Comparison of ENCODE assay signal across 28 cellular contexts in the genomic region with DNA sequence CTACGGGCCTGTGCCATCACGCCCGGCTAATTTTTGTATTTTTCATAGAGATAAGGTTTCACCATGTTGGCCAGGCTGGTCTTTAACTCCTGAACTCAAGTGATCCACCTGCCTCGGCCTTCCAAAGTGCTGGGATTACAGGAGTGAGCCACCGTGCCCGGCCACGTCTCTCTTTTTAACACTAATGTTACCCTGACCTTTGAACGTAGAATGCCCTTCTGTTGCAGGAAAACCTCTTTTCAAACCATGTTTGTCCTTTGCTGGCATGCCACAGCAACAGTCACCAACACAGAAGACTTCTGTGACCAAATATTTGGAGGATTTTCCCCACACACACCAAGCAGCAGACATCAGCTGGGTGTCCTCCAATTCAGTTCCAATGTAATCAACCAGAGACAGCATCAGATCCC.
"Had no signal": no experiment of that assay in that cellular context is flagged by ENCODE, and none has a peak within 500 bp of the region (broad histone marks: within the 10 kb centered on the region; RNA-seq: fewer than 3 reads in every experiment).

No MANE protein-coding gene starts in this region.

- H3K4me3 Mint-ChIP-seq: activated naive CD4-positive, alpha-beta T cell treated with anti-CD3 and anti-CD28 coated beads for 36 hours; activated naive CD8-positive, alpha-beta T cell treated with anti-CD3 and anti-CD28 coated beads for 36 hours; activated T-cell treated with anti-CD3 and anti-CD28 coated beads, Interleukin-2, amount 50 U/mL, for 72 hours; brain; memory B cell; natural killer cell treated with Interleukin-12 subunit alpha and Interleukin-12 subunit beta and Interleukin-15 and Interleukin-18, amount 100 ng/mL, for 72 hours; stimulated activated memory B cell treated with anti-CD40 and anti-IgM and Interleukin-4, amounts not matched to agents 10 μg/mL and 1 μg/mL and 100 μg/mL, for 72 hours; T-cell; T-helper 2 cell treated with Interferon-gamma antibody and Interleukin-4, amounts not matched to agents 5 μg/mL and 100 μg/mL, for 36 hours had no signal

- H3K9me3 Mint-ChIP-seq: activated naive CD4-positive, alpha-beta T cell treated with anti-CD3 and anti-CD28 coated beads for 36 hours; activated naive CD8-positive, alpha-beta T cell treated with anti-CD3 and anti-CD28 coated beads for 36 hours; activated T-cell treated with anti-CD3 and anti-CD28 coated beads, Interleukin-2, amount 50 U/mL, for 72 hours; brain; memory B cell; natural killer cell treated with Interleukin-12 subunit alpha and Interleukin-12 subunit beta and Interleukin-15 and Interleukin-18, amount 100 ng/mL, for 72 hours; stimulated activated memory B cell treated with anti-CD40 and anti-IgM and Interleukin-4, amounts not matched to agents 10 μg/mL and 1 μg/mL and 100 μg/mL, for 72 hours; T-cell; T-helper 2 cell treated with Interferon-gamma antibody and Interleukin-4, amounts not matched to agents 5 μg/mL and 100 μg/mL, for 36 hours had no signal

- DNase-seq: activated CD4-positive, alpha-beta T cell treated with anti-CD3 and anti-CD28 coated beads for 4 hours; activated CD4-positive, alpha-beta T cell treated with anti-CD3 and anti-CD28 coated beads, Interleukin-2, amount 50 U/mL, for 4 hours; activated effector memory CD4-positive, alpha-beta T cell treated with anti-CD3 and anti-CD28 coated beads, Interleukin-2, amount 50 U/mL, for 16 hours; activated naive CD4-positive, alpha-beta T cell treated with anti-CD3 and anti-CD28 coated beads for 36 hours; activated naive CD8-positive, alpha-beta T cell treated with anti-CD3 and anti-CD28 coated beads for 36 hours; activated T-cell treated with anti-CD3 and anti-CD28 coated beads for 4 hours; activated T-cell treated with anti-CD3 and anti-CD28 coated beads, Interleukin-2, amount 50 U/mL, for 72 hours; adrenal gland; aorta; cerebellar nuclear complex; colonic mucosa; effector CD8-positive, alpha-beta T cell; gastrocnemius medialis; hippocampal formation; left colon; ovary; retina; sigmoid colon; small intestine; stimulated activated CD4-positive, alpha-beta T cell treated with anti-CD3 and anti-CD28 coated beads, Interleukin-4, amount 100 ng/mL, for 4 hours; stimulated activated CD8-positive, alpha-beta memory T cell treated with anti-CD3 and anti-CD28 coated beads, Interleukin-4, amount 100 ng/mL, for 48 hours; T-cell had no signal

- ATAC-seq: activated T-cell treated with anti-CD3 and anti-CD28 coated beads, Interleukin-2, amount 50 U/mL, for 72 hours; left colon; natural killer cell treated with Interleukin-12 subunit alpha and Interleukin-12 subunit beta and Interleukin-15 and Interleukin-18, amount 100 ng/mL, for 72 hours; stimulated activated memory B cell treated with anti-CD40 and anti-IgM and Interleukin-4, amounts not matched to agents 10 μg/mL and 1 μg/mL and 100 μg/mL, for 72 hours; T-cell had no signal

- H3K36me3 Mint-ChIP-seq: natural killer cell treated with Interleukin-12 subunit alpha and Interleukin-12 subunit beta and Interleukin-15 and Interleukin-18, amount 100 ng/mL, for 72 hours; T-cell had no signal

- H3K27ac Mint-ChIP-seq: activated naive CD4-positive, alpha-beta T cell treated with anti-CD3 and anti-CD28 coated beads for 36 hours; activated naive CD8-positive, alpha-beta T cell treated with anti-CD3 and anti-CD28 coated beads for 36 hours; activated T-cell treated with anti-CD3 and anti-CD28 coated beads, Interleukin-2, amount 50 U/mL, for 72 hours; memory B cell; natural killer cell treated with Interleukin-12 subunit alpha and Interleukin-12 subunit beta and Interleukin-15 and Interleukin-18, amount 100 ng/mL, for 72 hours; progenitor cell of endocrine pancreas; stimulated activated memory B cell treated with anti-CD40 and anti-IgM and Interleukin-4, amounts not matched to agents 10 μg/mL and 1 μg/mL and 100 μg/mL, for 72 hours; T-helper 2 cell treated with Interferon-gamma antibody and Interleukin-4, amounts not matched to agents 5 μg/mL and 100 μg/mL, for 36 hours had no signal

- H3K27me3 Mint-ChIP-seq: activated naive CD8-positive, alpha-beta T cell treated with anti-CD3 and anti-CD28 coated beads for 36 hours; brain; memory B cell; natural killer cell treated with Interleukin-12 subunit alpha and Interleukin-12 subunit beta and Interleukin-15 and Interleukin-18, amount 100 ng/mL, for 72 hours; progenitor cell of endocrine pancreas; stimulated activated memory B cell treated with anti-CD40 and anti-IgM and Interleukin-4, amounts not matched to agents 10 μg/mL and 1 μg/mL and 100 μg/mL, for 72 hours; T-cell had no signal
